18 cellular contexts compared by ENCODE assay signal in genomic region chr16:11580451-11581086, GRCh38. TPM values are rescaled to one million over a fixed set of nuclear protein-coding genes. Genes with fewer than 3 reads are reported as not detected.
DNase-seq lines count a peak whose midpoint lies in the region; ATAC-seq and TF ChIP-seq lines count a peak whose summit lies in the region.
"Had no signal": no experiment of that assay in that cellular context is flagged by ENCODE, and none has a peak within 500 bp of the region (broad histone marks: within the 10 kb centered on the region; RNA-seq: fewer than 3 reads in every experiment).

No MANE protein-coding gene starts in this region.

- peaks cover 16% of the 10 kb centered on the region for H3K36me3 Mint-ChIP-seq in activated T-cell treated with anti-CD3 and anti-CD28 coated beads, Interleukin-2, amount 50 U/mL, for 4 hours (ENCODE audit: insufficient read depth)
- H3K36me3 Mint-ChIP-seq in effector memory CD8-positive, alpha-beta T cell (ENCODE audit: insufficient read depth): peaks cover 87% of the 10 kb centered on the region
- H3K36me3 Mint-ChIP-seq in stimulated activated memory B cell treated with anti-CD40 and anti-IgM and Interleukin-4, amounts not matched to agents 10 μg/mL and 1 μg/mL and 100 μg/mL, for 72 hours: peaks cover 20% of the 10 kb centered on the region

- peak overlapping the region; percentile 94 for H3K27ac Mint-ChIP-seq in effector memory CD8-positive, alpha-beta T cell
- H3K27ac Mint-ChIP-seq in stimulated activated memory B cell treated with anti-CD40 and anti-IgM and Interleukin-4, amounts not matched to agents 10 μg/mL and 1 μg/mL and 100 μg/mL, for 72 hours: peak overlapping the region; percentile 61
- H3K27ac Mint-ChIP-seq: endodermal cell had no signal

- no peaks in the 10 kb centered on the region for H3K9me3 Mint-ChIP-seq in activated T-cell treated with anti-CD3 and anti-CD28 coated beads, Interleukin-2, amount 50 U/mL, for 4 hours
- no peaks in the 10 kb centered on the region for H3K9me3 Mint-ChIP-seq in effector memory CD8-positive, alpha-beta T cell
- H3K9me3 Mint-ChIP-seq in stimulated activated memory B cell treated with anti-CD40 and anti-IgM and Interleukin-4, amounts not matched to agents 10 μg/mL and 1 μg/mL and 100 μg/mL, for 72 hours: no peaks in the 10 kb centered on the region

- H3K27ac ChIP-seq in RWPE1: peak overlapping the region; percentile 32
- H3K27ac ChIP-seq: KMS-11 had no signal

- H3K4me3 Mint-ChIP-seq in activated T-cell treated with anti-CD3 and anti-CD28 coated beads, Interleukin-2, amount 50 U/mL, for 4 hours: peak overlapping the region; percentile 43
- peak overlapping the region; percentile 91 to 97 for H3K4me3 Mint-ChIP-seq in effector memory CD8-positive, alpha-beta T cell
- H3K4me3 Mint-ChIP-seq in stimulated activated memory B cell treated with anti-CD40 and anti-IgM and Interleukin-4, amounts not matched to agents 10 μg/mL and 1 μg/mL and 100 μg/mL, for 72 hours: no peak overlapping the region
- H3K4me3 Mint-ChIP-seq: endodermal cell had no signal

- TF ChIP-seq CTCF in RWPE1 (conservative IDR thresholded peaks at IDR 0.05; ENCODE audit: low read depth) (no peak), GM10266 (IDR thresholded peaks at IDR 0.05; ENCODE audit: control insufficient read depth, insufficient read depth, low read depth, missing control alignments) (no peak)

- H3K27me3 Mint-ChIP-seq in activated T-cell treated with anti-CD3 and anti-CD28 coated beads, Interleukin-2, amount 50 U/mL, for 4 hours (ENCODE audit: low read depth): no peaks in the 10 kb centered on the region
- H3K27me3 Mint-ChIP-seq in effector memory CD8-positive, alpha-beta T cell: no peaks in the 10 kb centered on the region
- no peaks in the 10 kb centered on the region for H3K27me3 Mint-ChIP-seq in stimulated activated memory B cell treated with anti-CD40 and anti-IgM and Interleukin-4, amounts not matched to agents 10 μg/mL and 1 μg/mL and 100 μg/mL, for 72 hours

- H3K4me1 Mint-ChIP-seq in activated T-cell treated with anti-CD3 and anti-CD28 coated beads, Interleukin-2, amount 50 U/mL, for 4 hours (ENCODE audit: low read depth): peaks cover 82% of the 10 kb centered on the region
- peaks cover 60 to 72% of the 10 kb centered on the region in 2 donors for H3K4me1 Mint-ChIP-seq in effector memory CD8-positive, alpha-beta T cell (ENCODE audit: low read depth in 2 of 2)
- H3K4me1 Mint-ChIP-seq in stimulated activated memory B cell treated with anti-CD40 and anti-IgM and Interleukin-4, amounts not matched to agents 10 μg/mL and 1 μg/mL and 100 μg/mL, for 72 hours: peaks cover 94% of the 10 kb centered on the region

- POLR2A ChIA-PET in RWPE1 (lab: Yijun Ruan, JAX; ENCODE audit: low non-redundant PET): no interaction called here

- CTCF ChIA-PET in RWPE1 (lab: Yijun Ruan, JAX): no interaction called here

- DNase-seq in activated T-cell treated with anti-CD3 and anti-CD28 coated beads, Interleukin-2, amount 50 U/mL, for 4 hours: no peak
- DNase-seq in activated T-cell treated with anti-CD3 and anti-CD28 coated beads, Interleukin-2, amount 50 U/mL, for 1 hour: no peak
- DNase-seq in RWPE1 (ENCODE audit: low spot score): no peak
- no peak for DNase-seq in effector memory CD8-positive, alpha-beta T cell
- DNase-seq in GM10266 (ENCODE audit: extremely low spot score): no peak
- no peak for DNase-seq in EL
- no peak for DNase-seq in GOT3 (lab: John Stamatoyannopoulos, UW)
- DNase-seq: amniotic stem cell; COR-L47; endodermal cell; hypothalamus; NCI-H1092 treated with DMSO at 0.1 percent for 48 hours; NCI-H774; posterior cingulate gyrus; stimulated activated naive CD4-positive, alpha-beta T cell had no signal

- no peak for ATAC-seq in activated T-cell treated with anti-CD3 and anti-CD28 coated beads, Interleukin-2, amount 50 U/mL, for 4 hours
- no peak for ATAC-seq in effector memory CD8-positive, alpha-beta T cell (replicated peaks)
- no peak for ATAC-seq in stimulated activated memory B cell treated with anti-CD40 and anti-IgM and Interleukin-4, amounts not matched to agents 10 μg/mL and 1 μg/mL and 100 μg/mL, for 72 hours
- ATAC-seq: Panc1 had no signal

RNA-seq across cellular contexts. Expression of gene LITAF, which starts 6.2 kb away (rescaled TPM):
- 100 to 1,000 TPM in 2 of 3 donors, 10 to 100 TPM in 1; 68.4 to 127 (median 103) TPM for total RNA-seq in activated T-cell treated with anti-CD3 and anti-CD28 coated beads, Interleukin-2, amount 50 U/mL, for 4 hours
